ENCODE assay signal across 21 cellular contexts in the genomic region with DNA sequence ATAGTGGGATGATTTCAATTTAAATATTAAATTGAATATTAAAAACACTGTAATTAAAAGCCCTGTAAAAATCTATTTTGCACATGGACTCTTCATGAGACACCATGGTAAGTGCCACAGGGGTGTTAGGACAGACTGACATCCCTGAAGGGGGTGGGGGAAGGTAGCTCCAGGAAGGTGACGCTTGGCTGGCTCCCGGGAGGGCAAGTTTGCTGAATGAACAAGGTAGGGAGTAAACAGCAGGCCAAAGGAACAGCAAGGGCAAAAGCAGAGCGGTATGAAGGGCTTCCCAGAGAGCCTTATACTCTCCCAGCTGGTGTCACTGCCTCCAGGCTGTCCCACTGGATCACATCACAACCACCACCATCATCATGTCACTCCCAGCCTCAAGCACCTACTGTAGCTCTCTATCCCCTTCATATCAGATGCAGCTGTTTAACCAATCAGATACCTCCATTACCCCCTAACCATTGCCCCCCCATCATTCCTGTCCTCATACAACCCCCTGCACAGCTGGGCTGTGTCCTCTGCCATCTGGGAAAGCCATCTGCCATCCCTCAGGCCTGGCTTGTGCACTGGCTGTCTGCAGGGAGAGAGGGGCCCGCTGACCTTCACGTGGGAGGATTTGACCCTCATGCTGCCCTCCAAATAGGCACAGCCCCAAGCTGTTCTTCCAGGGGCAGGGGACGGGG. TPM values are rescaled to one million over a fixed set of nuclear protein-coding genes. Genes with fewer than 3 reads are reported as not detected.
DNase-seq lines count a peak whose midpoint lies in the region; ATAC-seq, FAIRE-seq and TF ChIP-seq lines count a peak whose summit lies in the region.
"Had no signal": no experiment of that assay in that cellular context is flagged by ENCODE, and none has a peak within 500 bp of the region (broad histone marks: within the 10 kb centered on the region; RNA-seq: fewer than 3 reads in every experiment).

No MANE protein-coding gene starts in this region.

- no peak overlapping the region for H2BK12ac ChIP-seq in H1 (ENCODE audit: low read depth, low read length)

- H3K18ac ChIP-seq in H1 (ENCODE audit: extremely low read depth, low read length) = no peak overlapping the region

- no peaks in the 10 kb centered on the region for H3K23me2 ChIP-seq in H1 (ENCODE audit: low read depth, low read length)

- H3K4me2 ChIP-seq in H1 (ENCODE audit: insufficient read depth in 1 of 2, low read depth in 2 of 2, low read length in 2 of 2) = no peak overlapping the region

- no peak overlapping the region for H3K4ac ChIP-seq in H1 (replicated peaks; ENCODE audit: insufficient read length, low read depth, low read length)

- no peak overlapping the region for H2BK15ac ChIP-seq in H1 (ENCODE audit: low read length)

- TF ChIP-seq EP300 in H1 (IDR thresholded peaks at IDR 0.05; ENCODE audit: borderline replicate concordance in 1 of 2, low read depth in 2 of 2, low read length in 2 of 2) = no peak

- no peaks in the 10 kb centered on the region for H3K27me3 ChIP-seq in H1 (replicated peaks in 1 of 4; ENCODE audit: control insufficient read depth in 3 of 4, extremely low read depth in 1 of 4, insufficient read depth in 3 of 4, low read length in 3 of 4)
- H3K27me3 ChIP-seq: ascending aorta had no signal

- intact Hi-C loops in posterior vena cava (cut with DNase I) = no loop called here

- no peaks in the 10 kb centered on the region for H4K20me1 ChIP-seq in H1 (replicated peaks in 1 of 2; ENCODE audit: control insufficient read depth in 1 of 2, insufficient read depth in 2 of 2, low read length in 2 of 2)

- H3K4me3 ChIP-seq in H1 (ENCODE audit: extremely low read depth in 1 of 4, insufficient read depth in 2 of 4, low read depth in 3 of 4, low read length in 4 of 4) = no peak overlapping the region
- H3K4me3 ChIP-seq: ascending aorta, smooth muscle cell had no signal

- no peak overlapping the region for H4K5ac ChIP-seq in H1 (ENCODE audit: insufficient read length, low read depth, low read length)

- H2BK5ac ChIP-seq in H1 (ENCODE audit: low read depth, low read length) = no peak overlapping the region

- no peaks in the 10 kb centered on the region for H3K79me2 ChIP-seq in H1 (ENCODE audit: control insufficient read depth in 1 of 2, insufficient read depth in 2 of 2, low read length in 2 of 2)

- H2BK120ac ChIP-seq in H1 (replicated peaks; ENCODE audit: low read depth, low read length) = no peak overlapping the region

- no peak overlapping the region for H3K27ac ChIP-seq in H1 (ENCODE audit: low read depth, low read length)
- H3K27ac ChIP-seq: ascending aorta had no signal

- no peak for ATAC-seq in HG03442 (IDR thresholded peaks at IDR 0.05; ENCODE audit: unreplicated experiment)
- ATAC-seq: PC-3 had no signal

- CTCF ChIA-PET in H1 (lab: Charles Lee; ENCODE audit: partially characterized antibody) = interaction anchor here (0.8 to 1.9 kb wide), 11 partner anchors 15 to 412 kb away, joined by 3 to 5 read pairs (median 4); no protein-coding TSS in a partner anchor

- no peaks in the 10 kb centered on the region for H3K36me3 ChIP-seq in H1 (ENCODE audit: control insufficient read depth in 2 of 4, insufficient read depth in 4 of 4, low read length in 3 of 4)
- H3K36me3 ChIP-seq: ascending aorta had no signal

- H2AK5ac ChIP-seq in H1 (ENCODE audit: low read depth, low read length) = 0 out of 2 replicates have a peak overlapping the region, but pooled peaks have one; percentile 5

- H3K56ac ChIP-seq in H1 (replicated peaks; ENCODE audit: insufficient read length, low read depth, low read length) = no peak overlapping the region

- TF ChIP-seq POLR2A in H1 (IDR thresholded peaks at IDR 0.05; ENCODE audit: control extremely low read depth in 1 of 2, low read depth in 2 of 2, low read length in 2 of 2) = no peak

- TF ChIP-seq RAD21 in H1 (IDR thresholded peaks at IDR 0.05 in 1 of 2, conservative IDR thresholded peaks at IDR 0.05 in 1 of 2; ENCODE audit: low read depth in 2 of 2, low read length in 2 of 2) = no peak

- WGBS in H1 (ENCODE audit: extremely low coverage in 1 of 2, insufficient coverage in 1 of 2, insufficient read length in 1 of 2, insufficient replicate concordance in 2 of 2, low coverage in 1 of 2, low lambda C conversion rate in 2 of 2, missing lambda C conversion rate in 1 of 2), 2 experiments = 88% methylated on average over 6 of the region's 6 CpGs; no CpG with 5 or more reads in 1 of the 2 experiments

- H3K9ac ChIP-seq in H1 (replicated peaks in 1 of 4; ENCODE audit: extremely low read depth in 1 of 4, low read depth in 3 of 4, low read length in 3 of 4) = no peak overlapping the region

- H3K23ac ChIP-seq in H1 (ENCODE audit: insufficient read length) = no peak overlapping the region

- H3K4me1 ChIP-seq in H1 (replicated peaks in 1 of 4; ENCODE audit: control insufficient read depth in 3 of 4, insufficient read depth in 4 of 4, low read length in 3 of 4) = peaks cover 0 to 2% (median 0%) of the 10 kb centered on the region in 4 experiments; a peak in 1 of 7 replicates
- H3K4me1 ChIP-seq: ascending aorta had no signal

- no peak overlapping the region for H3K14ac ChIP-seq in H1 (ENCODE audit: insufficient read length)

- FAIRE-seq in H1 (lab: Jason Lieb, UNC) = no peak

- DNase-seq in D341Med (ENCODE audit: low spot score) = peak; percentile 45
- peak; percentile 76 to 87 for DNase-seq in NCI-H524 (lab: John Stamatoyannopoulos, UW)
- no peak for DNase-seq in H1 (ENCODE audit: low read depth in 1 of 2, low spot score in 2 of 2)
- peak; percentile 14 for DNase-seq in posterior vena cava (ENCODE audit: low spot score)
- no peak for DNase-seq in activated naive CD4-positive, alpha-beta T cell treated with anti-CD3 and anti-CD28 coated beads, Interleukin-2, amount 50 U/mL, for 16 hours
- no peak for DNase-seq in SHP77 (lab: John Stamatoyannopoulos, UW)
- DNase-seq: activated CD8-positive, alpha-beta T cell treated with anti-CD3 and anti-CD28 coated beads, Interleukin-2, amount 10 ng/mL, durations not matched to agents 7 days and 5 days; activated naive CD4-positive, alpha-beta T cell treated with anti-CD3 and anti-CD28 coated beads for 36 hours; activated T-cell treated with anti-CD3 and anti-CD28 coated beads, Interleukin-2, amount 50 U/mL, for 1 hour; Calu3; foreskin melanocyte; mesendoderm; NCI-H1105; NCI-H2107; NCI-H748 treated with DMSO at 0.1 percent for 48 hours; PC-3; stimulated activated CD4-positive, alpha-beta T cell treated with anti-CD3 and anti-CD28 coated beads, Interleukin-4, amount 100 ng/mL, for 4 hours; T-helper 2 cell had no signal

- no peak overlapping the region for H2AFZ ChIP-seq in H1 (ENCODE audit: low read length)

- H2BK20ac ChIP-seq in H1 (ENCODE audit: low read length) = no peak overlapping the region

- no peaks in the 10 kb centered on the region for H3K79me1 ChIP-seq in H1 (ENCODE audit: low read depth, low read length)

- H4K8ac ChIP-seq in H1 (ENCODE audit: extremely low read depth, insufficient read depth, low read length) = no peak overlapping the region

- H4K91ac ChIP-seq in H1 (replicated peaks; ENCODE audit: insufficient read length, low read length) = no peak overlapping the region

- no peaks in the 10 kb centered on the region for H3K9me3 ChIP-seq in H1 (ENCODE audit: insufficient read depth in 2 of 2, low read depth in 1 of 2, low read length in 1 of 2)
- H3K9me3 ChIP-seq: ascending aorta had no signal

- no peak for TF ChIP-seq CTCF in H1 (IDR thresholded peaks at IDR 0.05; ENCODE audit: control extremely low read depth in 1 of 3, insufficient read depth in 1 of 3, low read depth in 1 of 3, low read length in 3 of 3)

- POLR2A ChIA-PET in H1 (lab: Charles Lee; ENCODE audit: partially characterized antibody) = no interaction called here

TF ChIP-seq in H1, 55 proteins besides CTCF, POLR2A, EP300 and RAD21:
- TF ChIP-seq CHD2 (IDR thresholded peaks at IDR 0.05; ENCODE audit: low read length) (no peak), SUZ12 (IDR thresholded peaks at IDR 0.05; ENCODE audit: low read length) (no peak), KDM1A (IDR thresholded peaks at IDR 0.05; ENCODE audit: borderline replicate concordance, low read length) (no peak), RBBP5 (IDR thresholded peaks at IDR 0.05; ENCODE audit: borderline replicate concordance, low read depth, low read length) (no peak), BACH1 (IDR thresholded peaks at IDR 0.05; ENCODE audit: low read length) (no peak), SP2 (IDR thresholded peaks at IDR 0.05; ENCODE audit: low read length) (no peak), CBX8 (IDR thresholded peaks at IDR 0.05; ENCODE audit: borderline replicate concordance, low read depth, low read length) (no peak), CREB1 (IDR thresholded peaks at IDR 0.05) (no peak), MAFK (IDR thresholded peaks at IDR 0.05; ENCODE audit: low read depth, low read length) (no peak), BRCA1 (IDR thresholded peaks at IDR 0.05; ENCODE audit: low read depth, low read length) (no peak), GABPA (IDR thresholded peaks at IDR 0.05; ENCODE audit: borderline replicate concordance, insufficient read depth, low read length) (no peak), CEBPB (IDR thresholded peaks at IDR 0.05; ENCODE audit: low read depth, low read length) (no peak)

RNA-seq across cellular contexts. Expression of gene HSPA12A, which starts 19.5 kb away (rescaled TPM):
- 4.8 and 6.9 TPM in 2 replicates for total RNA-seq in H1 (2021; fragmentation: NEBNext Ultra II Directional; extraction: Animal tissue kit (Norgen Biotek cat#: 25700))
- 3.1 and 3.2 TPM in 2 replicates for polyA plus RNA-seq in H1 (2011; rRNA removed)
- polyA plus RNA-seq in H1 (2011; cell fraction: cytosol; rRNA removed) = 4.0 TPM
- polyA plus RNA-seq in H1 (2011; cell fraction: nucleus; rRNA removed) = 6.6 TPM
- polyA plus RNA-seq in H1 (2012, experiment 1 of 2) = 2.8 to 4.9 TPM (median 3.6 TPM) in 4 replicates
- 1.1 TPM for polyA plus RNA-seq in H1 (2012, experiment 2 of 2)
- polyA plus RNA-seq in H1 (2013, experiment 1 of 2) = 3.7 TPM
- polyA plus RNA-seq in H1 (2013, experiment 2 of 2) = 3.2 TPM
- 7.8 and 14.4 TPM in 2 replicates for polyA minus RNA-seq in H1 (2011; rRNA and poly(A)+ RNA removed)
- 3.2 TPM for polyA minus RNA-seq in H1 (2011; cell fraction: cytosol; rRNA and poly(A)+ RNA removed)
- 10.1 TPM for polyA minus RNA-seq in H1 (2011; cell fraction: nucleus; rRNA and poly(A)+ RNA removed)
- total RNA-seq in posterior vena cava = 10 to 100 TPM; 20.5 to 20.8 TPM
- total RNA-seq: activated CD8-positive, alpha-beta T cell treated with anti-CD3 and anti-CD28 coated beads, Interleukin-2, amount 10 ng/mL, durations not matched to agents 7 days and 5 days had no signal

Comparison
In these comparisons a context has a peak if more than half of its experiments do, and no peak if none do; other contexts are left out.
1. DNase-seq: peak in D341Med (single experiment), NCI-H524 (2 of 2) and posterior vena cava (single experiment); none in H1 (0 of 2), activated naive CD4-positive, alpha-beta T cell treated with anti-CD3 and anti-CD28 coated beads, Interleukin-2, amount 50 U/mL, for 16 hours (single experiment) and SHP77 (0 of 2).